Comparison of ENCODE assay signal across 29 cellular contexts in genomic region chr11:27582686-27583085, GRCh38.
"Had no signal": no experiment of that assay in that cellular context is flagged by ENCODE, and none has a peak within 500 bp of the region (broad histone marks: within the 10 kb centered on the region; RNA-seq: fewer than 3 reads in every experiment).

No MANE protein-coding gene starts in this region.

- H3K27ac ChIP-seq: ascending aorta, breast epithelium, cardiac muscle cell, colonic mucosa, gastroesophageal sphincter, heart right ventricle had no signal

- H3K4me1 ChIP-seq: ascending aorta, breast epithelium, colonic mucosa, gastroesophageal sphincter, heart right ventricle had no signal

- H3K4me3 Mint-ChIP-seq: activated CD4-positive, alpha-beta memory T cell treated with anti-CD3 and anti-CD28 coated beads for 36 hours; activated CD4-positive, alpha-beta T cell treated with anti-CD3 and anti-CD28 coated beads for 36 hours; activated CD4-positive, alpha-beta T cell treated with anti-CD3 and anti-CD28 coated beads, Interleukin-2, amount 10 ng/mL, durations not matched to agents 24 days and 14 days; activated CD8-positive, alpha-beta memory T cell treated with anti-CD3 and anti-CD28 coated beads, Interleukin-2, amount 10 ng/mL, durations not matched to agents 7 days and 5 days; activated CD8-positive, alpha-beta T cell treated with anti-CD3 and anti-CD28 coated beads, Interleukin-2, amount 10 ng/mL, durations not matched to agents 7 days and 5 days; activated naive CD4-positive, alpha-beta T cell treated with anti-CD3 and anti-CD28 coated beads, Interleukin-2, amount 10 ng/mL, durations not matched to agents 7 days and 5 days; activated naive CD8-positive, alpha-beta T cell treated with anti-CD3 and anti-CD28 coated beads, Interleukin-2, amount 10 ng/mL, durations not matched to agents 7 days and 5 days; activated T-cell treated with anti-CD3 and anti-CD28 coated beads, Interleukin-2, amount 50 U/mL, for 24 hours; activated T-cell treated with anti-CD3 and anti-CD28 coated beads, Interleukin-2, amount 50 U/mL, for 72 hours; brain had no signal

- H3K4me1 Mint-ChIP-seq: activated CD4-positive, alpha-beta T cell treated with anti-CD3 and anti-CD28 coated beads for 36 hours; activated CD4-positive, alpha-beta T cell treated with anti-CD3 and anti-CD28 coated beads, Interleukin-2, amount 10 ng/mL, durations not matched to agents 24 days and 14 days; activated CD8-positive, alpha-beta memory T cell treated with anti-CD3 and anti-CD28 coated beads, Interleukin-2, amount 10 ng/mL, durations not matched to agents 7 days and 5 days; activated naive CD4-positive, alpha-beta T cell treated with anti-CD3 and anti-CD28 coated beads, Interleukin-2, amount 10 ng/mL, durations not matched to agents 7 days and 5 days; activated naive CD8-positive, alpha-beta T cell treated with anti-CD3 and anti-CD28 coated beads, Interleukin-2, amount 10 ng/mL, durations not matched to agents 7 days and 5 days had no signal

- H3K27me3 Mint-ChIP-seq: activated CD4-positive, alpha-beta memory T cell treated with anti-CD3 and anti-CD28 coated beads for 36 hours; activated CD4-positive, alpha-beta T cell treated with anti-CD3 and anti-CD28 coated beads for 36 hours; activated CD4-positive, alpha-beta T cell treated with anti-CD3 and anti-CD28 coated beads, Interleukin-2, amount 10 ng/mL, durations not matched to agents 24 days and 14 days; activated CD8-positive, alpha-beta memory T cell treated with anti-CD3 and anti-CD28 coated beads, Interleukin-2, amount 10 ng/mL, durations not matched to agents 7 days and 5 days; activated naive CD4-positive, alpha-beta T cell treated with anti-CD3 and anti-CD28 coated beads, Interleukin-2, amount 10 ng/mL, durations not matched to agents 7 days and 5 days; activated naive CD8-positive, alpha-beta T cell treated with anti-CD3 and anti-CD28 coated beads, Interleukin-2, amount 10 ng/mL, durations not matched to agents 7 days and 5 days; activated T-cell treated with anti-CD3 and anti-CD28 coated beads, Interleukin-2, amount 50 U/mL, for 24 hours; brain had no signal

- H3K9me3 Mint-ChIP-seq: activated CD4-positive, alpha-beta memory T cell treated with anti-CD3 and anti-CD28 coated beads for 36 hours; activated CD4-positive, alpha-beta T cell treated with anti-CD3 and anti-CD28 coated beads, Interleukin-2, amount 10 ng/mL, durations not matched to agents 24 days and 14 days; activated naive CD4-positive, alpha-beta T cell treated with anti-CD3 and anti-CD28 coated beads, Interleukin-2, amount 10 ng/mL, durations not matched to agents 7 days and 5 days; activated naive CD4-positive, alpha-beta T cell treated with anti-CD3 and anti-CD28 coated beads, Interleukin-2, amount 50 U/mL, for 72 hours; activated naive CD8-positive, alpha-beta T cell treated with anti-CD3 and anti-CD28 coated beads, Interleukin-2, amount 10 ng/mL, durations not matched to agents 7 days and 5 days; activated T-cell treated with anti-CD3 and anti-CD28 coated beads, Interleukin-2, amount 50 U/mL, for 24 hours; activated T-cell treated with anti-CD3 and anti-CD28 coated beads, Interleukin-2, amount 50 U/mL, for 72 hours had no signal

- H3K4me3 ChIP-seq: ascending aorta, breast epithelium, cardiac muscle cell, colonic mucosa, gastroesophageal sphincter, heart right ventricle had no signal

- H3K36me3 ChIP-seq: ascending aorta, breast epithelium, cardiac muscle cell, colonic mucosa, gastroesophageal sphincter had no signal

- DNase-seq: activated CD4-positive, alpha-beta memory T cell treated with anti-CD3 and anti-CD28 coated beads for 36 hours; activated CD4-positive, alpha-beta T cell treated with anti-CD3 and anti-CD28 coated beads for 36 hours; activated CD4-positive, alpha-beta T cell treated with anti-CD3 and anti-CD28 coated beads, Interleukin-2, amount 10 ng/mL, durations not matched to agents 24 days and 14 days; activated CD4-positive, CD25-positive, alpha-beta regulatory T cell; activated CD4-positive, CD25-positive, alpha-beta regulatory T cell treated with anti-CD3 and anti-CD28 coated beads, Interleukin-2, amount 50 U/mL, for 72 hours; activated CD8-positive, alpha-beta memory T cell treated with anti-CD3 and anti-CD28 coated beads, Interleukin-2, amount 10 ng/mL, durations not matched to agents 7 days and 5 days; activated CD8-positive, alpha-beta memory T cell treated with anti-CD3 and anti-CD28 coated beads, Interleukin-2, amount 50 U/mL, for 4 hours; activated CD8-positive, alpha-beta T cell treated with anti-CD3 and anti-CD28 coated beads, Interleukin-2, amount 10 ng/mL, durations not matched to agents 7 days and 5 days; activated gamma-delta T cell; activated naive CD4-positive, alpha-beta T cell; activated naive CD4-positive, alpha-beta T cell treated with anti-CD3 and anti-CD28 coated beads, Interleukin-2, amount 10 ng/mL, durations not matched to agents 7 days and 5 days; activated naive CD8-positive, alpha-beta T cell treated with anti-CD3 and anti-CD28 coated beads, Interleukin-2, amount 10 ng/mL, durations not matched to agents 7 days and 5 days; activated T-cell treated with anti-CD3 and anti-CD28 coated beads for 4 hours; activated T-cell treated with anti-CD3 and anti-CD28 coated beads, Interleukin-2, amount 50 U/mL, for 24 hours; activated T-cell treated with anti-CD3 and anti-CD28 coated beads, Interleukin-2, amount 50 U/mL, for 72 hours; central memory CD4-positive, alpha-beta T cell; cerebellar nuclear complex; colonic mucosa; effector CD8-positive, alpha-beta T cell; foreskin melanocyte; heart right ventricle; T-helper 2 cell had no signal

- ATAC-seq: activated CD4-positive, alpha-beta T cell treated with anti-CD3 and anti-CD28 coated beads for 36 hours; activated CD8-positive, alpha-beta memory T cell treated with anti-CD3 and anti-CD28 coated beads, Interleukin-2, amount 10 ng/mL, durations not matched to agents 7 days and 5 days; activated CD8-positive, alpha-beta T cell treated with anti-CD3 and anti-CD28 coated beads, Interleukin-2, amount 10 ng/mL, durations not matched to agents 7 days and 5 days; activated naive CD4-positive, alpha-beta T cell treated with anti-CD3 and anti-CD28 coated beads, Interleukin-2, amount 50 U/mL, for 72 hours; activated T-cell treated with anti-CD3 and anti-CD28 coated beads, Interleukin-2, amount 50 U/mL, for 72 hours; esophagus mucosa; gastroesophageal sphincter; heart right ventricle had no signal

- H3K27ac Mint-ChIP-seq: activated CD4-positive, alpha-beta memory T cell treated with anti-CD3 and anti-CD28 coated beads for 36 hours; activated CD4-positive, alpha-beta T cell treated with anti-CD3 and anti-CD28 coated beads for 36 hours; activated CD4-positive, alpha-beta T cell treated with anti-CD3 and anti-CD28 coated beads, Interleukin-2, amount 10 ng/mL, durations not matched to agents 24 days and 14 days; activated CD8-positive, alpha-beta memory T cell treated with anti-CD3 and anti-CD28 coated beads, Interleukin-2, amount 10 ng/mL, durations not matched to agents 7 days and 5 days; activated CD8-positive, alpha-beta T cell treated with anti-CD3 and anti-CD28 coated beads, Interleukin-2, amount 10 ng/mL, durations not matched to agents 7 days and 5 days; activated naive CD4-positive, alpha-beta T cell treated with anti-CD3 and anti-CD28 coated beads, Interleukin-2, amount 10 ng/mL, durations not matched to agents 7 days and 5 days; activated naive CD4-positive, alpha-beta T cell treated with anti-CD3 and anti-CD28 coated beads, Interleukin-2, amount 50 U/mL, for 72 hours; activated naive CD8-positive, alpha-beta T cell treated with anti-CD3 and anti-CD28 coated beads, Interleukin-2, amount 10 ng/mL, durations not matched to agents 7 days and 5 days; activated T-cell treated with anti-CD3 and anti-CD28 coated beads, Interleukin-2, amount 50 U/mL, for 24 hours; activated T-cell treated with anti-CD3 and anti-CD28 coated beads, Interleukin-2, amount 50 U/mL, for 72 hours; brain had no signal

- H3K9me3 ChIP-seq: ascending aorta, breast epithelium, colonic mucosa, gastroesophageal sphincter, heart right ventricle had no signal

- H3K36me3 Mint-ChIP-seq: activated CD4-positive, alpha-beta memory T cell treated with anti-CD3 and anti-CD28 coated beads for 36 hours; activated CD8-positive, alpha-beta memory T cell treated with anti-CD3 and anti-CD28 coated beads, Interleukin-2, amount 10 ng/mL, durations not matched to agents 7 days and 5 days; activated naive CD4-positive, alpha-beta T cell treated with anti-CD3 and anti-CD28 coated beads, Interleukin-2, amount 10 ng/mL, durations not matched to agents 7 days and 5 days; activated naive CD4-positive, alpha-beta T cell treated with anti-CD3 and anti-CD28 coated beads, Interleukin-2, amount 50 U/mL, for 72 hours; activated naive CD8-positive, alpha-beta T cell treated with anti-CD3 and anti-CD28 coated beads, Interleukin-2, amount 10 ng/mL, durations not matched to agents 7 days and 5 days had no signal

- H3K27me3 ChIP-seq: ascending aorta, breast epithelium, cardiac muscle cell, colonic mucosa, gastroesophageal sphincter, heart right ventricle had no signal
